34 cellular contexts compared by ENCODE assay signal in the genomic region with DNA sequence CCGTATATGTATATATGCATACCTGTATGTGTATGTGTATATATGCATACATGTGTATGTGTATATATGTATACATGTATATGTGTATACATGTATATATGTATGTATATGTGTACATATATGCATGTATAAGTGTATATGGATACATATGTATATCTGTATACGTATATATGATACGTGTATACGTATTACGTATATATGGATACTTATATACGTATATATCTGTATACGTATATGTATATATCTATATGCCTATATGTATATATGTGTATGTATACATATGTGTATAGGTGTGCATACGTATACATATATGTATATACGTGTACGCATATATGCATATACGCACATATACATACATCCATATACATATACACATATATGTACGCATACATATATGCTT.
"Had no signal": no experiment of that assay in that cellular context is flagged by ENCODE, and none has a peak within 500 bp of the region (broad histone marks: within the 10 kb centered on the region; RNA-seq: fewer than 3 reads in every experiment).

No MANE protein-coding gene starts in this region.

- H3K4me2 ChIP-seq: KMS-11 had no signal

- H3K4me3 ChIP-seq: MG63 had no signal

- DNase-seq: Karpas-422, Kasumi-1, MG63, MM.1S, MV-4-11, NCI-H1048, NCI-H1092, NCI-H1092 treated with DMSO at 0.1 percent for 48 hours, NCI-H1105, NCI-H1105 treated with DMSO at 0.1 percent for 48 hours, NCI-H1417, NCI-H1417 treated with DMSO at 0.1 percent for 48 hours, NCI-H1436, NCI-H1436 treated with DMSO at 0.1 percent for 48 hours, NCI-H146, NCI-H1694, NCI-H1694 treated with DMSO at 0.1 percent for 48 hours, NCI-H187, NCI-H187 treated with DMSO at 0.1 percent for 48 hours, NCI-H1930, NCI-H2029, NCI-H2029 treated with DMSO at 0.1 percent for 48 hours, NCI-H2081, NCI-H2081 treated with DMSO at 0.1 percent for 48 hours, NCI-H2107, NCI-H2171, NCI-H2171 treated with DMSO at 0.1 percent for 48 hours, NCI-H2227 treated with DMSO at 0.1 percent for 48 hours, NCI-H226, NCI-H345, NCI-H446, NCI-H446 treated with DMSO at 0.1 percent for 48 hours, NCI-H510A had no signal

- H3K36me3 ChIP-seq: MG63 had no signal

- H3K9ac ChIP-seq: KMS-11 had no signal

- H3K27me3 ChIP-seq: MG63 had no signal

- H3K27ac ChIP-seq: KMS-11 had no signal

- H3K9me3 ChIP-seq: MG63 had no signal
